Comparison of ENCODE assay signal across 9 cellular contexts in the genomic region with DNA sequence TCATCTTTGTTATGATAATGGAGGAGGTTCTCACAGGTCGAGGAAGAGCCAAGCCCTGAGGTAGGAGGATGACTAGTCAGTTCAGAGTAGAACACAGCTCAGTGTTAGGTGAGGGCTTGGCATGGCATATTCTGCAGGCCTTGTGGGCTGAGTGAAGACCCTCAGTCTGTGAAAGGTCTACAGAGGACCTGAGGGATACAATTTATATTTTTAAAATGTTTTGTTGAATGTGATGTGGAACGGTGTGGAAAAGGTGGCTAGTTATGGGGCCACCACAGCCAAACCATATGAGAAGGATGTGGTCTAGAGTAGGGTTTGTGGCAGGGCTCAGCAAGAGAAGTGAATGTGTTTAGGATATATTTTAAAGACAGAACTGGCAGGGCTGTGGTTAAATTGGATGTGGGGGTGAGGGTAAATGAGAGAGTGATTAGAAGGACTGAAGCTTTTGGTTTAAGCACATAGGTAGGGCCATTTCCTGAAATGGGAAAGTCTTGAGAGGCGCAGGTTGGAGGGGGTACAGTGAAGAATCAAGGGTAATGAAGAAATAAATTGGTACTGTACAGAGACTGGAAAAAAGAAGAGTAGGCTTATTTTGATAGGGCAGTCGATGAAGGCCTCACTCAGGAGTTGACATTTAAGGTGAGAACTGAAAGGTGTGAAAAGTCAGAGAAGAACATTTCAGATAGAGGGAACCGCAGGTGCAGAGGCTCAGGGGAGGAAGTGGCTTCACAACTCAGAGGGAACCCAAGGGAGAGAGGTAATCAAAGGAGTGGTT.
DNase-seq lines count a peak whose midpoint lies in the region; ATAC-seq and TF ChIP-seq lines count a peak whose summit lies in the region.
"Had no signal": no experiment of that assay in that cellular context is flagged by ENCODE, and none has a peak within 500 bp of the region (broad histone marks: within the 10 kb centered on the region; RNA-seq: fewer than 3 reads in every experiment).

No MANE protein-coding gene starts in this region.

- BruUV-seq in Caco-2 (replicated peaks; lab: Mats Ljungman, UMichigan), result no TSS peak

- H3K4me3 ChIP-seq in sigmoid colon (no peak overlapping the region), Caco-2 (ENCODE audit: low read depth, low read length) (no peak overlapping the region)
- H3K4me3 ChIP-seq: cardiac muscle cell had no signal

- H3K4me3 Mint-ChIP-seq in nephron progenitor cell (no peak overlapping the region), Caco-2 (ENCODE audit: unreplicated experiment) (no peak overlapping the region)

- intact Hi-C loops in sigmoid colon (cut with DNase I) (no loop called here), Caco-2 (cut with micrococcal nuclease; ENCODE audit: unreplicated experiment) (no loop called here)

- H3K4me1 ChIP-seq in sigmoid colon, result no peaks in the 10 kb centered on the region
- H3K4me1 ChIP-seq in Caco-2, result no peaks in the 10 kb centered on the region

- H3K27ac Mint-ChIP-seq in nephron progenitor cell, result no peak overlapping the region
- no peak overlapping the region for H3K27ac Mint-ChIP-seq in Caco-2 (ENCODE audit: unreplicated experiment)

- DNase-seq in activated CD8-positive, alpha-beta memory T cell treated with anti-CD3 and anti-CD28 coated beads for 24 hours, result peak; percentile 67
- DNase-seq in stimulated activated CD8-positive, alpha-beta memory T cell treated with anti-CD3 and anti-CD28 coated beads, Interleukin-15, amount 100 ng/mL, for 48 hours (ENCODE audit: low read depth in 2 of 2), result peak; percentile 38 to 40
- no peak for DNase-seq in midbrain (lab: John Stamatoyannopoulos, UW)
- no peak for DNase-seq in sigmoid colon
- no peak for DNase-seq in nephron progenitor cell
- DNase-seq in Caco-2, result no peak

- peaks cover 4% of the 10 kb centered on the region for H3K27me3 Mint-ChIP-seq in nephron progenitor cell (ENCODE audit: low read depth, poor library complexity)
- no peaks in the 10 kb centered on the region for H3K27me3 Mint-ChIP-seq in Caco-2 (ENCODE audit: insufficient read depth, unreplicated experiment)

- H3K36me3 ChIP-seq in sigmoid colon (no peaks in the 10 kb centered on the region), Caco-2 (ENCODE audit: control insufficient read depth, insufficient read depth, low read length) (no peaks in the 10 kb centered on the region)
- H3K36me3 ChIP-seq: cardiac muscle cell had no signal

- H3K36me3 Mint-ChIP-seq in nephron progenitor cell (ENCODE audit: low read depth) (peaks cover 4% of the 10 kb centered on the region), Caco-2 (ENCODE audit: insufficient read depth, unreplicated experiment) (no peaks in the 10 kb centered on the region)

- H3K27ac ChIP-seq in sigmoid colon, result no peak overlapping the region
- H3K27ac ChIP-seq: cardiac muscle cell had no signal

- H3K4me1 Mint-ChIP-seq in nephron progenitor cell, result no peaks in the 10 kb centered on the region
- H3K4me1 Mint-ChIP-seq in Caco-2 (ENCODE audit: low read depth, unreplicated experiment), result no peaks in the 10 kb centered on the region

- H3K9me3 ChIP-seq in sigmoid colon, result no peaks in the 10 kb centered on the region
- H3K9me3 ChIP-seq in Caco-2, result no peaks in the 10 kb centered on the region

- peaks cover 26% of the 10 kb centered on the region for H3K9me3 Mint-ChIP-seq in nephron progenitor cell
- peaks cover 8% of the 10 kb centered on the region for H3K9me3 Mint-ChIP-seq in Caco-2 (ENCODE audit: unreplicated experiment)

- 51 to 71% methylated on average over 5 of the region's 5 CpGs for WGBS in sigmoid colon, 2 donors

- H3K27me3 ChIP-seq in sigmoid colon (no peaks in the 10 kb centered on the region), Caco-2 (replicated peaks; ENCODE audit: control insufficient read depth, insufficient read depth, low read length) (no peaks in the 10 kb centered on the region)
- H3K27me3 ChIP-seq: cardiac muscle cell had no signal

- ATAC-seq in GM19328 (IDR thresholded peaks at IDR 0.05; ENCODE audit: unreplicated experiment) (peak; percentile 71), HG03095 (IDR thresholded peaks at IDR 0.05; ENCODE audit: unreplicated experiment) (peak; percentile 74)

- POLR2A ChIA-PET in Caco-2 (lab: Charles Lee), result no interaction called here

- CTCF ChIA-PET in Caco-2 (lab: Charles Lee), result no interaction called here

- TF ChIP-seq CTCF in sigmoid colon (IDR thresholded peaks at IDR 0.05), result no peak
- TF ChIP-seq CTCF in nephron progenitor cell (IDR thresholded peaks at IDR 0.05), result no peak
- no peak for TF ChIP-seq CTCF in Caco-2 (IDR thresholded peaks at IDR 0.05; ENCODE audit: insufficient read depth in 1 of 2, low read depth in 1 of 2, low read length in 1 of 2, severe bottlenecking in 1 of 2, unreplicated experiment in 1 of 2)

- TF ChIP-seq EP300 in sigmoid colon (IDR thresholded peaks at IDR 0.05), result no peak

- no peak for TF ChIP-seq POLR2A in sigmoid colon (IDR thresholded peaks at IDR 0.05)

Comparison
In these comparisons a context has a peak if more than half of its experiments do, and no peak if none do; other contexts are left out.
1. DNase-seq: peak in activated CD8-positive, alpha-beta memory T cell treated with anti-CD3 and anti-CD28 coated beads for 24 hours (single experiment) and stimulated activated CD8-positive, alpha-beta memory T cell treated with anti-CD3 and anti-CD28 coated beads, Interleukin-15, amount 100 ng/mL, for 48 hours (2 of 2); none in midbrain (single experiment), sigmoid colon (single experiment), nephron progenitor cell (single experiment) and Caco-2 (0 of 2).